Comparison of ENCODE assay signal across 1 cellular context in the genomic region with DNA sequence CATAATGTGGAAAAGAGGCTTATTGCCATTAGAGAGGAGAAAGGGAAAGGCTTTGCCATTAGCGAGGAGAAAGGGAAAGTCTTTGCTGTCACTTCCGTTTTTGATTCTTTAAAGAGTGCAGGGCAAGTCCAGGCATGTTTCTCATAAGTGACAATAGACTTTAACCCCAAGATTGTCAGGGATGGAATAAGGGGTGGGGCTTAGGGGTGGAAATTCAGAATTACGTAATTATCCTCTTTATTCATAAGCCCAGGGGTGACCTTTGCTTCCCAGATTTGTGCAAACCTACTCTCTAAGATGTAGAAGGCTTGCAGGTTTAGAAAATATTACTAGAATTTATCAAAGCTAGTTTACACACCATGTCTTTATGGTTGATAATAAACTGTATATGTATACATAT.
TF ChIP-seq lines count a peak whose summit lies in the region.

No MANE protein-coding gene starts in this region.

TF ChIP-seq in GM12878, 131 proteins besides CTCF, POLR2A, EP300 and RAD21 (continued from another document):
- no peak for TF ChIP-seq REST (IDR thresholded peaks at IDR 0.05; ENCODE audit: low read depth, low read length)
- peak; percentile 59 for TF ChIP-seq IKZF1 (conservative IDR thresholded peaks at IDR 0.05)
- TF ChIP-seq ZBED1 (IDR thresholded peaks at IDR 0.05; ENCODE audit: borderline replicate concordance), result no peak
- TF ChIP-seq RELB (IDR thresholded peaks at IDR 0.05; ENCODE audit: low read depth), result 0 out of 2 replicates have a peak, but pooled peaks have one; percentile 26
- no peak for TF ChIP-seq LARP7 (IDR thresholded peaks at IDR 0.05)
- no peak for TF ChIP-seq NFXL1 (IDR thresholded peaks at IDR 0.05; ENCODE audit: borderline replicate concordance)
- TF ChIP-seq NBN (IDR thresholded peaks at IDR 0.05), result no peak
- TF ChIP-seq ZSCAN29 (IDR thresholded peaks at IDR 0.05), result no peak
- TF ChIP-seq CEBPB (IDR thresholded peaks at IDR 0.05; ENCODE audit: borderline replicate concordance in 1 of 2, low read depth in 2 of 2, low read length in 2 of 2), result no peak
- TF ChIP-seq RFX5 (IDR thresholded peaks at IDR 0.05; ENCODE audit: low read depth, low read length), result no peak
- peak; percentile 52 for TF ChIP-seq SKIL (IDR thresholded peaks at IDR 0.05; ENCODE audit: low read depth, poor library complexity, severe bottlenecking)
- 0 out of 2 replicates have a peak, but pooled peaks have one; percentile 11 for TF ChIP-seq GABPA (IDR thresholded peaks at IDR 0.05; ENCODE audit: low read depth)
- no peak for TF ChIP-seq MYB (IDR thresholded peaks at IDR 0.05; ENCODE audit: borderline replicate concordance, low read depth, low read length)
- TF ChIP-seq SIX5 (IDR thresholded peaks at IDR 0.05; ENCODE audit: low read depth, low read length, severe bottlenecking), result no peak
- peak; percentile 84 for TF ChIP-seq PAX8 (IDR thresholded peaks at IDR 0.05)
- TF ChIP-seq, protein P1, sequence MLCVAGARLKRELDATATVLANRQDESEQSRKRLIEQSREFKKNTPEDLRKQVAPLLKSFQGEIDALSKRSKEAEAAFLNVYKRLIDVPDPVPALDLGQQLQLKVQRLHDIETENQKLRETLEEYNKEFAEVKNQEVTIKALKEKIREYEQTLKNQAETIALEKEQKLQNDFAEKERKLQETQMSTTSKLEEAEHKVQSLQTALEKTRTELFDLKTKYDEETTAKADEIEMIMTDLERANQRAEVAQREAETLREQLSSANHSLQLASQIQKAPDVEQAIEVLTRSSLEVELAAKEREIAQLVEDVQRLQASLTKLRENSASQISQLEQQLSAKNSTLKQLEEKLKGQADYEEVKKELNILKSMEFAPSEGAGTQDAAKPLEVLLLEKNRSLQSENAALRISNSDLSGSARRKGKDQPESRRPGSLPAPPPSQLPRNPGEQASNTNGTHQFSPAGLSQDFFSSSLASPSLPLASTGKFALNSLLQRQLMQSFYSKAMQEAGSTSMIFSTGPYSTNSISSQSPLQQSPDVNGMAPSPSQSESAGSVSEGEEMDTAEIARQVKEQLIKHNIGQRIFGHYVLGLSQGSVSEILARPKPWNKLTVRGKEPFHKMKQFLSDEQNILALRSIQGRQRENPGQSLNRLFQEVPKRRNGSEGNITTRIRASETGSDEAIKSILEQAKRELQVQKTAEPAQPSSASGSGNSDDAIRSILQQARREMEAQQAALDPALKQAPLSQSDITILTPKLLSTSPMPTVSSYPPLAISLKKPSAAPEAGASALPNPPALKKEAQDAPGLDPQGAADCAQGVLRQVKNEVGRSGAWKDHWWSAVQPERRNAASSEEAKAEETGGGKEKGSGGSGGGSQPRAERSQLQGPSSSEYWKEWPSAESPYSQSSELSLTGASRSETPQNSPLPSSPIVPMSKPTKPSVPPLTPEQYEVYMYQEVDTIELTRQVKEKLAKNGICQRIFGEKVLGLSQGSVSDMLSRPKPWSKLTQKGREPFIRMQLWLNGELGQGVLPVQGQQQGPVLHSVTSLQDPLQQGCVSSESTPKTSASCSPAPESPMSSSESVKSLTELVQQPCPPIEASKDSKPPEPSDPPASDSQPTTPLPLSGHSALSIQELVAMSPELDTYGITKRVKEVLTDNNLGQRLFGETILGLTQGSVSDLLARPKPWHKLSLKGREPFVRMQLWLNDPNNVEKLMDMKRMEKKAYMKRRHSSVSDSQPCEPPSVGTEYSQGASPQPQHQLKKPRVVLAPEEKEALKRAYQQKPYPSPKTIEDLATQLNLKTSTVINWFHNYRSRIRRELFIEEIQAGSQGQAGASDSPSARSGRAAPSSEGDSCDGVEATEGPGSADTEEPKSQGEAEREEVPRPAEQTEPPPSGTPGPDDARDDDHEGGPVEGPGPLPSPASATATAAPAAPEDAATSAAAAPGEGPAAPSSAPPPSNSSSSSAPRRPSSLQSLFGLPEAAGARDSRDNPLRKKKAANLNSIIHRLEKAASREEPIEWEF (IDR thresholded peaks at IDR 0.05; ENCODE audit: insufficient replicate concordance, low read depth, low read length), result no peak
- no peak for TF ChIP-seq STAT3 (IDR thresholded peaks at IDR 0.05; ENCODE audit: low read depth, low read length)
- TF ChIP-seq POU2F2 (IDR thresholded peaks at IDR 0.05; ENCODE audit: borderline replicate concordance, low read depth, low read length), result no peak
- no peak for TF ChIP-seq SMARCA5 (IDR thresholded peaks at IDR 0.05)
- TF ChIP-seq IRF4 (IDR thresholded peaks at IDR 0.05; ENCODE audit: low read depth, low read length), result no peak
- no peak for TF ChIP-seq PML (IDR thresholded peaks at IDR 0.05; ENCODE audit: low read length)
- no peak for TF ChIP-seq ZNF24 (IDR thresholded peaks at IDR 0.05)
- TF ChIP-seq, protein P2, sequence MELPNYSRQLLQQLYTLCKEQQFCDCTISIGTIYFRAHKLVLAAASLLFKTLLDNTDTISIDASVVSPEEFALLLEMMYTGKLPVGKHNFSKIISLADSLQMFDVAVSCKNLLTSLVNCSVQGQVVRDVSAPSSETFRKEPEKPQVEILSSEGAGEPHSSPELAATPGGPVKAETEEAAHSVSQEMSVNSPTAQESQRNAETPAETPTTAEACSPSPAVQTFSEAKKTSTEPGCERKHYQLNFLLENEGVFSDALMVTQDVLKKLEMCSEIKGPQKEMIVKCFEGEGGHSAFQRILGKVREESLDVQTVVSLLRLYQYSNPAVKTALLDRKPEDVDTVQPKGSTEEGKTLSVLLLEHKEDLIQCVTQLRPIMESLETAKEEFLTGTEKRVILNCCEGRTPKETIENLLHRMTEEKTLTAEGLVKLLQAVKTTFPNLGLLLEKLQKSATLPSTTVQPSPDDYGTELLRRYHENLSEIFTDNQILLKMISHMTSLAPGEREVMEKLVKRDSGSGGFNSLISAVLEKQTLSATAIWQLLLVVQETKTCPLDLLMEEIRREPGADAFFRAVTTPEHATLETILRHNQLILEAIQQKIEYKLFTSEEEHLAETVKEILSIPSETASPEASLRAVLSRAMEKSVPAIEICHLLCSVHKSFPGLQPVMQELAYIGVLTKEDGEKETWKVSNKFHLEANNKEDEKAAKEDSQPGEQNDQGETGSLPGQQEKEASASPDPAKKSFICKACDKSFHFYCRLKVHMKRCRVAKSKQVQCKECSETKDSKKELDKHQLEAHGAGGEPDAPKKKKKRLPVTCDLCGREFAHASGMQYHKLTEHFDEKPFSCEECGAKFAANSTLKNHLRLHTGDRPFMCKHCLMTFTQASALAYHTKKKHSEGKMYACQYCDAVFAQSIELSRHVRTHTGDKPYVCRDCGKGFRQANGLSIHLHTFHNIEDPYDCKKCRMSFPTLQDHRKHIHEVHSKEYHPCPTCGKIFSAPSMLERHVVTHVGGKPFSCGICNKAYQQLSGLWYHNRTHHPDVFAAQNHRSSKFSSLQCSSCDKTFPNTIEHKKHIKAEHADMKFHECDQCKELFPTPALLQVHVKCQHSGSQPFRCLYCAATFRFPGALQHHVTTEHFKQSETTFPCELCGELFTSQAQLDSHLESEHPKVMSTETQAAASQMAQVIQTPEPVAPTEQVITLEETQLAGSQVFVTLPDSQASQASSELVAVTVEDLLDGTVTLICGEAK (IDR thresholded peaks at IDR 0.05; ENCODE audit: borderline replicate concordance), result peak; percentile 56
